Comparison of ENCODE assay signal across 18 cellular contexts in the genomic region with DNA sequence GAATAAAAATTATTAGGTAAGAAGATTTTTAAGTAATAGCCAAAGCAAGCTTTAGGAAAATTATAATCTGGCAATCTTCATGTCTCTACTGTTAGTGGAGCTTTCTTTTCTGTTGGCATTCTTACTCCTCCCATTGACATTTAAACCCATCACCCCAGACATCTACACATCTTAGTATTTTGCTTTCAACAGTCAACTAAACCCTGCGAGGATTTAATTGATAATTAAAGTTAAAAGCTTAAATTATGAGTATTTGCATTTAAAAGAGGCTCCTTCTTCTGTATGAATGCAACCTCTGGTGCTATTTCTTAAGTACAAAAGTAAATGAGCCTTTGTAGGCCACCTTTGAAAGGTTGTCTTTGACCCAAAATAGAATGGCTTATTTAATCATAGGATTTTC.
DNase-seq lines count a peak whose midpoint lies in the region; ATAC-seq, FAIRE-seq and TF ChIP-seq lines count a peak whose summit lies in the region.
"Had no signal": no experiment of that assay in that cellular context is flagged by ENCODE, and none has a peak within 500 bp of the region (broad histone marks: within the 10 kb centered on the region; RNA-seq: fewer than 3 reads in every experiment).

No MANE protein-coding gene starts in this region.

- H2AFZ ChIP-seq in endothelial cell of umbilical vein (ENCODE audit: low read depth, low read length) (no peak overlapping the region), neural progenitor cell (replicated peaks) (no peak overlapping the region)
- H2AFZ ChIP-seq: GM23248 had no signal

- peaks cover 27% of the 10 kb centered on the region for H3K4me1 Mint-ChIP-seq in neural progenitor cell
- no peaks in the 10 kb centered on the region for H3K4me1 Mint-ChIP-seq in effector memory CD8-positive, alpha-beta T cell (ENCODE audit: low read depth in 2 of 2)
- H3K4me1 Mint-ChIP-seq: CD4-positive, alpha-beta memory T cell had no signal

- DNase-seq in endothelial cell of umbilical vein (ENCODE audit: low read depth, low spot score) (no peak), neural progenitor cell (ENCODE audit: low spot score) (no peak), occipital lobe (lab: John Stamatoyannopoulos, UW) (no peak)
- DNase-seq in effector memory CD8-positive, alpha-beta T cell: no peak
- DNase-seq: C1 segment of cervical spinal cord; Calu3; CD4-positive, alpha-beta memory T cell; COR-L47; DMS153; DND-41; GM23248; H7; HCEC 1CT had no signal

- no peaks in the 10 kb centered on the region for H3K36me3 ChIP-seq in HUES64 (ENCODE audit: insufficient read depth, low read length)
- H3K36me3 ChIP-seq in endothelial cell of umbilical vein (ENCODE audit: control insufficient read depth in 2 of 2, extremely low read depth in 1 of 2, insufficient read depth in 2 of 2, low read length in 2 of 2): no peaks in the 10 kb centered on the region
- no peaks in the 10 kb centered on the region for H3K36me3 ChIP-seq in neural progenitor cell

- no peak overlapping the region for H3K27ac ChIP-seq in HUES64 (ENCODE audit: low read depth, low read length)
- no peak overlapping the region for H3K27ac ChIP-seq in endothelial cell of umbilical vein (ENCODE audit: insufficient read depth, low read depth, low read length)
- H3K27ac ChIP-seq in neural progenitor cell: peak overlapping the region; percentile 62
- H3K27ac ChIP-seq: GM23248 had no signal

- BruUV-seq in endothelial cell of umbilical vein (replicated peaks; lab: Mats Ljungman, UMichigan): no TSS peak

- no peaks in the 10 kb centered on the region for H3K27me3 Mint-ChIP-seq in neural progenitor cell (ENCODE audit: insufficient read depth, low read depth)
- H3K27me3 Mint-ChIP-seq in effector memory CD8-positive, alpha-beta T cell: no peaks in the 10 kb centered on the region
- H3K27me3 Mint-ChIP-seq: CD4-positive, alpha-beta memory T cell had no signal

- no peak for TF ChIP-seq CTCF in endothelial cell of umbilical vein (IDR thresholded peaks at IDR 0.05; ENCODE audit: extremely low read depth in 1 of 2, insufficient read depth in 1 of 2, low read depth in 1 of 2, low read length in 2 of 2)
- TF ChIP-seq CTCF in neural progenitor cell (IDR thresholded peaks at IDR 0.05): no peak

- no peaks in the 10 kb centered on the region for H3K9me1 ChIP-seq in endothelial cell of umbilical vein (replicated peaks; ENCODE audit: control insufficient read depth, extremely low read depth, insufficient read depth, low read length)

- no peak overlapping the region for H3K27ac Mint-ChIP-seq in neural progenitor cell
- H3K27ac Mint-ChIP-seq in effector memory CD8-positive, alpha-beta T cell: no peak overlapping the region
- H3K27ac Mint-ChIP-seq: CD4-positive, alpha-beta memory T cell had no signal

- POLR2A ChIA-PET in endothelial cell of umbilical vein (lab: Charles Lee): no interaction called here

- no peak overlapping the region for H3K4me3 ChIP-seq in HUES64 (ENCODE audit: low read length)
- no peak overlapping the region for H3K4me3 ChIP-seq in endothelial cell of umbilical vein (replicated peaks in 1 of 3; ENCODE audit: insufficient read depth in 1 of 3, low read depth in 1 of 3, low read length in 3 of 3)
- no peak overlapping the region for H3K4me3 ChIP-seq in neural progenitor cell
- H3K4me3 ChIP-seq: GM23248 had no signal

- H3K9me3 ChIP-seq in HUES64 (ENCODE audit: insufficient read depth, low read depth, low read length) (no peaks in the 10 kb centered on the region), endothelial cell of umbilical vein (replicated peaks; ENCODE audit: control insufficient read depth, insufficient read depth, low read length) (no peaks in the 10 kb centered on the region), neural progenitor cell (ENCODE audit: low read depth) (no peaks in the 10 kb centered on the region)

- peaks cover 4% of the 10 kb centered on the region for H3K36me3 Mint-ChIP-seq in neural progenitor cell
- H3K36me3 Mint-ChIP-seq in effector memory CD8-positive, alpha-beta T cell (ENCODE audit: insufficient read depth): no peaks in the 10 kb centered on the region
- H3K36me3 Mint-ChIP-seq: CD4-positive, alpha-beta memory T cell had no signal

- no peaks in the 10 kb centered on the region for H3F3A ChIP-seq in neural progenitor cell (ENCODE audit: low read depth)

- no peaks in the 10 kb centered on the region for H3K9me3 Mint-ChIP-seq in neural progenitor cell
- H3K9me3 Mint-ChIP-seq in effector memory CD8-positive, alpha-beta T cell: no peaks in the 10 kb centered on the region

- no peak for ATAC-seq in effector memory CD8-positive, alpha-beta T cell (replicated peaks)
- ATAC-seq in HG02981 (IDR thresholded peaks at IDR 0.05; ENCODE audit: unreplicated experiment): no peak

- intact Hi-C loops in endothelial cell of umbilical vein (cut with micrococcal nuclease): no loop called here

- no peak for TF ChIP-seq POLR2A in endothelial cell of umbilical vein (IDR thresholded peaks at IDR 0.05; ENCODE audit: low read depth, low read length)

- no peak overlapping the region for H3K4me3 Mint-ChIP-seq in neural progenitor cell
- no peak overlapping the region for H3K4me3 Mint-ChIP-seq in effector memory CD8-positive, alpha-beta T cell
- H3K4me3 Mint-ChIP-seq: CD4-positive, alpha-beta memory T cell had no signal

- H3K9ac ChIP-seq in HUES64 (ENCODE audit: low read depth, low read length) (0 out of 2 replicates have a peak overlapping the region, but pooled peaks have one; percentile 9), endothelial cell of umbilical vein (replicated peaks; ENCODE audit: extremely low read depth, insufficient read depth, low read length) (no peak overlapping the region), neural progenitor cell (no peak overlapping the region)
- H3K9ac ChIP-seq: GM23248 had no signal

- CTCF ChIA-PET in endothelial cell of umbilical vein (lab: Charles Lee): interaction anchor here (0.9 kb wide), 1 partner anchor 399 kb away, joined by 3 read pairs; no protein-coding TSS in a partner anchor

- peaks cover 17% of the 10 kb centered on the region for H3K4me1 ChIP-seq in HUES64 (ENCODE audit: insufficient read depth, low read length)
- H3K4me1 ChIP-seq in endothelial cell of umbilical vein (ENCODE audit: control insufficient read depth, extremely low read depth, insufficient read depth, low read length): no peaks in the 10 kb centered on the region
- H3K4me1 ChIP-seq in neural progenitor cell: peaks cover 31% of the 10 kb centered on the region

- H3K79me2 ChIP-seq in endothelial cell of umbilical vein (ENCODE audit: control insufficient read depth, insufficient read depth, low read length): no peaks in the 10 kb centered on the region
- no peaks in the 10 kb centered on the region for H3K79me2 ChIP-seq in neural progenitor cell (ENCODE audit: low read depth)

- H3K27me3 ChIP-seq in HUES64 (ENCODE audit: insufficient read depth, low read length) (no peaks in the 10 kb centered on the region), endothelial cell of umbilical vein (ENCODE audit: control insufficient read depth in 2 of 2, insufficient read depth in 2 of 2, low read length in 2 of 2) (no peaks in the 10 kb centered on the region), neural progenitor cell (no peaks in the 10 kb centered on the region)

- H4K20me1 ChIP-seq in endothelial cell of umbilical vein (replicated peaks; ENCODE audit: control insufficient read depth, extremely low read depth, insufficient read depth, low read length): no peaks in the 10 kb centered on the region
- H4K20me1 ChIP-seq in neural progenitor cell (ENCODE audit: low read depth): peaks cover 6% of the 10 kb centered on the region

- dilution Hi-C loops in endothelial cell of umbilical vein (cut with MboI; ENCODE audit: extremely low pct_ligation_motif_present, low sequenced_read_pairs): no loop called here

- H3K4me2 ChIP-seq in endothelial cell of umbilical vein (ENCODE audit: insufficient read depth, low read length) (no peak overlapping the region), neural progenitor cell (peak overlapping the region; percentile 51)

- no CpG with 5 or more reads among the region's 1 CpG for WGBS in HUES64

- FAIRE-seq in endothelial cell of umbilical vein (lab: Jason Lieb, UNC): peak; percentile 42
- FAIRE-seq: G401.6, GM12892, H1 had no signal

TF ChIP-seq in endothelial cell of umbilical vein, 7 proteins besides CTCF, POLR2A, EP300 and RAD21:
- TF ChIP-seq MYC (IDR thresholded peaks at IDR 0.05; ENCODE audit: low read depth, low read length): no peak
- TF ChIP-seq FOS (IDR thresholded peaks at IDR 0.05; ENCODE audit: borderline replicate concordance, insufficient read depth, low read length): no peak
- TF ChIP-seq JUN (IDR thresholded peaks at IDR 0.05; ENCODE audit: borderline replicate concordance, insufficient read depth, insufficient read length, low read depth): no peak
- no peak for TF ChIP-seq POLR2AphosphoS5 (IDR thresholded peaks at IDR 0.05; ENCODE audit: insufficient read depth, low read depth, low read length)
- TF ChIP-seq EZH2 (IDR thresholded peaks at IDR 0.05; ENCODE audit: borderline replicate concordance, low read depth, low read length, severe bottlenecking): no peak
- TF ChIP-seq GATA2 (IDR thresholded peaks at IDR 0.05; ENCODE audit: insufficient read depth, insufficient read length, low read depth, low read length): no peak
- TF ChIP-seq, protein P1, sequence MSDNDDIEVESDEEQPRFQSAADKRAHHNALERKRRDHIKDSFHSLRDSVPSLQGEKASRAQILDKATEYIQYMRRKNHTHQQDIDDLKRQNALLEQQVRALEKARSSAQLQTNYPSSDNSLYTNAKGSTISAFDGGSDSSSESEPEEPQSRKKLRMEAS (IDR thresholded peaks at IDR 0.05; ENCODE audit: insufficient read depth, insufficient read length): no peak
